22 cellular contexts compared by ENCODE assay signal in genomic region chr15:58487041-58487723, GRCh38.
DNase-seq lines count a peak whose midpoint lies in the region; ATAC-seq and TF ChIP-seq lines count a peak whose summit lies in the region.
"Had no signal": no experiment of that assay in that cellular context is flagged by ENCODE, and none has a peak within 500 bp of the region (broad histone marks: within the 10 kb centered on the region; RNA-seq: fewer than 3 reads in every experiment).

No MANE protein-coding gene starts in this region.

- peaks cover 21 to 50% (median 42%) of the 10 kb centered on the region in 11 experiments for H3K9me3 ChIP-seq in BLaER1 treated with 17β-estradiol and CSF1 and Interleukin-3, amounts not matched to agents 10 nM and 100 nM (replicated peaks in 1 of 11)
- H3K9me3 ChIP-seq: thyroid gland had no signal

- no peak overlapping the region for H3K4me3 ChIP-seq in AG10803 (ENCODE audit: low read length)
- no peak overlapping the region for H3K4me3 ChIP-seq in BLaER1 treated with 17β-estradiol and CSF1 and Interleukin-3, amounts not matched to agents 10 nM and 100 nM
- H3K4me3 ChIP-seq: GM23338, spleen, thyroid gland had no signal

- H3K27ac ChIP-seq in BLaER1 treated with 17β-estradiol and CSF1 and Interleukin-3, amounts not matched to agents 10 nM and 100 nM: peak overlapping the region in 10 of 11 experiments; percentile 66 to 87 (median 76); a peak in 15 of 22 replicates
- H3K27ac ChIP-seq: thyroid gland had no signal

- no peak for TF ChIP-seq CTCF in AG10803 (conservative IDR thresholded peaks at IDR 0.05; ENCODE audit: low read length)

- peak overlapping the region in 10 of 11 experiments; percentile 76 to 91 (median 82); a peak in 14 of 22 replicates for H3K4me2 ChIP-seq in BLaER1 treated with 17β-estradiol and CSF1 and Interleukin-3, amounts not matched to agents 10 nM and 100 nM
- H3K4me2 ChIP-seq: GM23338 had no signal

- DNase-seq in AG10803 (ENCODE audit: low read depth) (peak; percentile 79), NCI-H446 (lab: John Stamatoyannopoulos, UW) (peak; percentile 55 to 57), fibroblast of peridontal ligament (ENCODE audit: extremely low read depth) (peak; percentile 30)
- DNase-seq in activated CD4-positive, alpha-beta T cell treated with anti-CD3 and anti-CD28 coated beads, Interleukin-2, amount 50 U/mL, for 48 hours: no peak
- no peak for DNase-seq in NK-92 treated with Interleukin-12 subunit alpha and Interleukin-12 subunit beta, amount 100 ng/mL, for 24 hours (lab: John Stamatoyannopoulos, UW)
- DNase-seq: activated CD4-positive, alpha-beta T cell treated with anti-CD3 and anti-CD28 coated beads for 36 hours; effector memory CD8-positive, alpha-beta T cell; kidney; naive thymus-derived CD8-positive, alpha-beta T cell; NCI-H1105; NCI-H2081; NCI-H774; retina; Right ventricle myocardium superior; spleen; stimulated activated CD4-positive, alpha-beta T cell treated with anti-CD3 and anti-CD28 coated beads, Interleukin-4, amount 100 ng/mL, for 24 hours; SW 1271; thyroid gland had no signal

- no peaks in the 10 kb centered on the region for H3K27me3 ChIP-seq in BLaER1 treated with 17β-estradiol and CSF1 and Interleukin-3, amounts not matched to agents 10 nM and 100 nM
- H3K27me3 ChIP-seq: spleen, thyroid gland had no signal

- H3K9ac ChIP-seq in BLaER1 treated with 17β-estradiol and CSF1 and Interleukin-3, amounts not matched to agents 10 nM and 100 nM: no peak overlapping the region

- no peaks in the 10 kb centered on the region for H4K20me1 ChIP-seq in BLaER1 treated with 17β-estradiol and CSF1 and Interleukin-3, amounts not matched to agents 10 nM and 100 nM

- peaks cover 77 to 94% (median 85%) of the 10 kb centered on the region in 10 experiments for H3K4me1 ChIP-seq in BLaER1 treated with 17β-estradiol and CSF1 and Interleukin-3, amounts not matched to agents 10 nM and 100 nM

- H3K36me3 ChIP-seq in BLaER1 treated with 17β-estradiol and CSF1 and Interleukin-3, amounts not matched to agents 10 nM and 100 nM: peaks cover 0 to 23% (median 15%) of the 10 kb centered on the region in 11 experiments; a peak in 13 of 22 replicates
- H3K36me3 ChIP-seq: spleen, thyroid gland had no signal

- no peak for ATAC-seq in HG02623 (IDR thresholded peaks at IDR 0.05; ENCODE audit: unreplicated experiment)
- ATAC-seq: activated CD4-positive, alpha-beta T cell treated with anti-CD3 and anti-CD28 coated beads for 36 hours; effector memory CD8-positive, alpha-beta T cell; GM23338; HepG2; naive thymus-derived CD8-positive, alpha-beta T cell had no signal

Comparison
In these comparisons a context has a peak if more than half of its experiments do, and no peak if none do; other contexts are left out.
1. DNase-seq: peak in AG10803 (single experiment), NCI-H446 (2 of 2) and fibroblast of peridontal ligament (single experiment); none in activated CD4-positive, alpha-beta T cell treated with anti-CD3 and anti-CD28 coated beads, Interleukin-2, amount 50 U/mL, for 48 hours (0 of 2) and NK-92 treated with Interleukin-12 subunit alpha and Interleukin-12 subunit beta, amount 100 ng/mL, for 24 hours (single experiment).